7 cellular contexts compared by ENCODE assay signal in genomic region chr14:61280092-61280525, GRCh38. TPM values are rescaled to one million over a fixed set of nuclear protein-coding genes. Genes with fewer than 3 reads are reported as not detected.
A peak's percentile ranks its signal among the peaks of the same experiment; 100 is the strongest.
DNase-seq lines count a peak whose midpoint lies in the region; ATAC-seq, FAIRE-seq and TF ChIP-seq lines count a peak whose summit lies in the region.

No MANE protein-coding gene starts in this region.

- H3K27ac Mint-ChIP-seq in astrocyte (ENCODE audit: unreplicated experiment): no peak overlapping the region

- peak overlapping the region; percentile 89 for H3K4me2 ChIP-seq in astrocyte (ENCODE audit: low read length)

- no peak for FAIRE-seq in astrocyte (lab: Jason Lieb, UNC)

- intact Hi-C loops in left lung (cut with DNase I): no loop called here

- peak overlapping the region; percentile 56 for H3K9ac ChIP-seq in astrocyte (ENCODE audit: low read length)

- H3K36me3 ChIP-seq in Peyer's patch (no peaks in the 10 kb centered on the region), astrocyte (ENCODE audit: insufficient read depth, low read length) (no peaks in the 10 kb centered on the region), left lung (no peaks in the 10 kb centered on the region)

- TF ChIP-seq POLR2A in Peyer's patch (IDR thresholded peaks at IDR 0.05): no peak

- no peaks in the 10 kb centered on the region for H3K4me1 Mint-ChIP-seq in astrocyte (ENCODE audit: low read depth, unreplicated experiment)

- TF ChIP-seq CTCF in Peyer's patch (IDR thresholded peaks at IDR 0.05): no peak
- TF ChIP-seq CTCF in astrocyte (IDR thresholded peaks at IDR 0.05; ENCODE audit: insufficient read depth, low read depth, low read length): no peak
- no peak for TF ChIP-seq CTCF in left lung (IDR thresholded peaks at IDR 0.05)

- peak overlapping the region; percentile 64 for H3K4me3 Mint-ChIP-seq in astrocyte (ENCODE audit: unreplicated experiment)

- H3K27me3 ChIP-seq in Peyer's patch (no peaks in the 10 kb centered on the region), astrocyte (ENCODE audit: insufficient read depth, low read length) (peaks cover 39% of the 10 kb centered on the region), left lung (peaks cover 2 to 41% of the 10 kb centered on the region in 2 donors)

- H3K9me3 Mint-ChIP-seq in astrocyte (ENCODE audit: unreplicated experiment): peaks cover 2% of the 10 kb centered on the region

- H3K36me3 Mint-ChIP-seq in astrocyte (ENCODE audit: low read depth, unreplicated experiment): peaks cover 1% of the 10 kb centered on the region

- H2AFZ ChIP-seq in astrocyte (ENCODE audit: low read depth, low read length): peak overlapping the region; percentile 94

- H3K27me3 Mint-ChIP-seq in astrocyte (ENCODE audit: low read depth, unreplicated experiment): peaks cover 33% of the 10 kb centered on the region

- H3K9me3 ChIP-seq in Peyer's patch (no peaks in the 10 kb centered on the region), astrocyte (ENCODE audit: insufficient read depth, low read depth, low read length) (peaks cover 5% of the 10 kb centered on the region), left lung (no peaks in the 10 kb centered on the region)

- ATAC-seq in left lung: peak; percentile 19

- H3K4me1 ChIP-seq in Peyer's patch (peaks cover 0 to 4% (median 3%) of the 10 kb centered on the region in 4 donors), astrocyte (ENCODE audit: insufficient read depth, low read length) (peaks cover 6% of the 10 kb centered on the region), left lung (peaks cover 0 to 21% of the 10 kb centered on the region in 2 donors)

- H4K20me1 ChIP-seq in astrocyte (ENCODE audit: insufficient read depth, low read length): no peaks in the 10 kb centered on the region

- peak overlapping the region; percentile 40 to 85 (median 58) for H3K4me3 ChIP-seq in Peyer's patch
- peak overlapping the region; percentile 64 for H3K4me3 ChIP-seq in astrocyte (ENCODE audit: insufficient read depth, low read depth, low read length)
- peak overlapping the region; percentile 55 to 67 for H3K4me3 ChIP-seq in left lung

- DNase-seq in Peyer's patch: peak in 2 of 3 donors; percentile 60 to 70
- no peak for DNase-seq in astrocyte (ENCODE audit: low read depth)
- peak in 1 of 2 donors; percentile 79 for DNase-seq in left lung
- DNase-seq in stimulated activated CD8-positive, alpha-beta memory T cell treated with anti-CD3 and anti-CD28 coated beads, Interleukin-15, amount 100 ng/mL, for 24 hours (ENCODE audit: low read depth): peak; percentile 17
- no peak for DNase-seq in SHP77 treated with DMSO at 0.1 percent for 48 hours (lab: John Stamatoyannopoulos, UW)
- no peak for DNase-seq in NCI-H1436 (lab: John Stamatoyannopoulos, UW)
- no peak for DNase-seq in SW480 (ENCODE audit: low spot score)

- H3K79me2 ChIP-seq in astrocyte (ENCODE audit: insufficient read depth, low read length): no peaks in the 10 kb centered on the region

- H3K27ac ChIP-seq in Peyer's patch: peak overlapping the region; percentile 53 to 100 (median 93)
- H3K27ac ChIP-seq in astrocyte (ENCODE audit: low read depth, low read length): no peak overlapping the region
- peak overlapping the region; percentile 88 to 97 for H3K27ac ChIP-seq in left lung

RNA-seq across cellular contexts. Expression of gene TMEM30B, which starts 1.0 kb away (rescaled TPM):
- total RNA-seq in Peyer's patch (100 to 1,000 TPM in 1 of 4 donors, 10 to 100 TPM in 2, 1 to 10 TPM in 1; 6.6 to 128 (median 81.9) TPM), astrocyte (0.36 TPM in 1 of 2 replicates, not detected in the other), left lung (10 to 100 TPM; 15.7 to 20.9 TPM)

RNA-seq across cellular contexts. Expression of gene PRKCH, which starts 41.3 kb away (rescaled TPM):
- total RNA-seq in Peyer's patch (10 to 100 TPM; 32.5 to 64.2 (median 53.0) TPM), astrocyte (5.4 and 6.0 TPM in 2 replicates), left lung (10 to 100 TPM; 35.2 to 48.8 TPM)

Comparison
In these comparisons a context has a peak if more than half of its experiments do, and no peak if none do; other contexts are left out.
1. DNase-seq: peak in Peyer's patch (2 of 3) and stimulated activated CD8-positive, alpha-beta memory T cell treated with anti-CD3 and anti-CD28 coated beads, Interleukin-15, amount 100 ng/mL, for 24 hours (single experiment); none in astrocyte (single experiment), SHP77 treated with DMSO at 0.1 percent for 48 hours (single experiment), NCI-H1436 (single experiment) and SW480 (single experiment).
2. Peak in every context shown above with its lines, with median percentiles within 50 percentile points of each other: H3K4me3 ChIP-seq.